1 cellular context compared by ENCODE assay signal in the genomic region with DNA sequence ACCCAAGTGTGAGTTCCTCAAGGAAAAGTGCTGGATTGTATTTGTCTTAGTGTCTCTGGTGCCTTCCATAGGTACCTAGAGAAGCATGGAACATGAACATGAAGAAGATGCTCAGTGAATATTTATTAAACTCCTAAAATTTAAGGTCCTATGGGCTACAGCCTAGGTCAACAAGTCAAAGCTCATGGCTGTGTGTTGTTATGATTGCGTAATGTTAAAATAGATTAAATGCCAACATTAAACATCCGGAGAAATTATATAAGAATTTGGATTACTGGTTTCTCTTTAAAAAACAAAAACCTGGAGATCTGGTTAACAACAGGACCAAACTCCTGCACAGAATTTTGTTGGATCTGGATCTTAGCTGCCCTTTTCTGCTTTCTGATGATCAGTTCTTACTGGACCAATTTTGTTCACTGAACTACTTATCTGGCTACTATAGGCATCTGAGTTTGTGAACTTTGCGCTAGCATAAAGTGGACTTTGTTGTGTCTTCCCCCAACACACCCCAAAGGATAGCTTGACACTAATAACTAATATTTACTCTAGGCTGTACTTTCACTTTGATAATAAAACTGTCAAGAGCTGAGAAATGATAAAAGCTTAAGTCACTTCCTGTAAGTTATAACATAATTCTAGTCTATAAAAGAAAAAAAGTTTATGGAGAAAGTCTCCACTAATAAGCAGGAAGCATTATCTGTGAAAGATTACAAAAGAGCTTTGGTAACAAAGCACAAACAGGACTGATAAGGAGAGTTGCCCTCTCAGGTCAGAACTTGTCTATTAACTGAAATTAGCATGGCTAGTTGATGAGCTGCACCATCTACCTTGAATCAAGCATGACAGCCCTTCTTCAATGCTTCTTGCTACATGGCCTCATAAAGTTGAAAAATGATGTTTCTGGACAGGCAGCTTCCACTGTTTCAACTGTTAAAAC.
TF ChIP-seq lines count a peak whose summit lies in the region.

No MANE protein-coding gene starts in this region.

TF ChIP-seq in endothelial cell of umbilical vein, 7 proteins besides CTCF, POLR2A, EP300 and RAD21:
- peak; percentile 73 for TF ChIP-seq GATA2 (IDR thresholded peaks at IDR 0.05; ENCODE audit: insufficient read depth, insufficient read length, low read depth, low read length)
- TF ChIP-seq FOS (IDR thresholded peaks at IDR 0.05; ENCODE audit: borderline replicate concordance, insufficient read depth, low read length) = no peak
- TF ChIP-seq POLR2AphosphoS5 (IDR thresholded peaks at IDR 0.05; ENCODE audit: insufficient read depth, low read depth, low read length) = no peak
- no peak for TF ChIP-seq MYC (IDR thresholded peaks at IDR 0.05; ENCODE audit: low read depth, low read length)
- no peak for TF ChIP-seq MAX (IDR thresholded peaks at IDR 0.05; ENCODE audit: insufficient read depth, insufficient read length)
